Comparison of ENCODE assay signal across 20 cellular contexts in genomic region chr2:24912986-24913385, GRCh38. TPM values are rescaled to one million over a fixed set of nuclear protein-coding genes. Genes with fewer than 3 reads are reported as not detected.
DNase-seq lines count a peak whose midpoint lies in the region; ATAC-seq lines count a peak whose summit lies in the region.
"Had no signal": no experiment of that assay in that cellular context is flagged by ENCODE, and none has a peak within 500 bp of the region (broad histone marks: within the 10 kb centered on the region; RNA-seq: fewer than 3 reads in every experiment).

No MANE protein-coding gene starts in this region.

- H3K27me3 ChIP-seq in mucosa of rectum (ENCODE audit: control insufficient read depth in 2 of 2, insufficient read depth in 2 of 2, low read length in 2 of 2), result no peaks in the 10 kb centered on the region
- H3K27me3 ChIP-seq: BE2C had no signal

- H3K4me3 Mint-ChIP-seq in activated CD8-positive, alpha-beta memory T cell treated with anti-CD3 and anti-CD28 coated beads, Interleukin-2, amount 10 ng/mL, durations not matched to agents 7 days and 5 days, result no peak overlapping the region
- no peak overlapping the region for H3K4me3 Mint-ChIP-seq in T-helper 17 cell
- H3K4me3 Mint-ChIP-seq: CD4-positive, alpha-beta memory T cell had no signal

- no peak for ATAC-seq in activated CD8-positive, alpha-beta memory T cell treated with anti-CD3 and anti-CD28 coated beads, Interleukin-2, amount 10 ng/mL, durations not matched to agents 7 days and 5 days
- ATAC-seq in T-helper 17 cell, result no peak

- H3K27me3 Mint-ChIP-seq in activated CD8-positive, alpha-beta memory T cell treated with anti-CD3 and anti-CD28 coated beads, Interleukin-2, amount 10 ng/mL, durations not matched to agents 7 days and 5 days, result no peaks in the 10 kb centered on the region
- H3K27me3 Mint-ChIP-seq in T-helper 17 cell, result no peaks in the 10 kb centered on the region
- H3K27me3 Mint-ChIP-seq: CD4-positive, alpha-beta memory T cell had no signal

- H3K36me3 Mint-ChIP-seq in activated CD8-positive, alpha-beta memory T cell treated with anti-CD3 and anti-CD28 coated beads, Interleukin-2, amount 10 ng/mL, durations not matched to agents 7 days and 5 days, result peaks cover 44% of the 10 kb centered on the region
- peaks cover 8% of the 10 kb centered on the region for H3K36me3 Mint-ChIP-seq in T-helper 17 cell (ENCODE audit: low read depth)

- peak overlapping the region; percentile 55 to 75 for H3K27ac ChIP-seq in mucosa of rectum (ENCODE audit: low read depth in 2 of 2, low read length in 2 of 2)
- H3K27ac ChIP-seq: SK-N-MC had no signal

- peaks cover 25 to 29% of the 10 kb centered on the region in 2 donors for H3K4me1 ChIP-seq in mucosa of rectum (ENCODE audit: control insufficient read depth in 2 of 2, insufficient read depth in 2 of 2, low read length in 2 of 2)
- H3K4me1 ChIP-seq: BE2C had no signal

- no peaks in the 10 kb centered on the region for H3K36me3 ChIP-seq in mucosa of rectum (ENCODE audit: control insufficient read depth in 2 of 2, insufficient read depth in 2 of 2, low read length in 2 of 2)

- DNase-seq in activated CD8-positive, alpha-beta memory T cell treated with anti-CD3 and anti-CD28 coated beads, Interleukin-2, amount 10 ng/mL, durations not matched to agents 7 days and 5 days, result no peak
- no peak for DNase-seq in activated CD8-positive, alpha-beta memory T cell treated with anti-CD3 and anti-CD28 coated beads, Interleukin-2, amount 50 U/mL, for 48 hours
- DNase-seq in T-helper 17 cell (no peak), NCI-H146 treated with DMSO at 0.1 percent for 48 hours (lab: John Stamatoyannopoulos, UW; ENCODE audit: unreplicated experiment) (no peak), NCI-H2029 (lab: John Stamatoyannopoulos, UW) (no peak), NCI-H2196 (lab: John Stamatoyannopoulos, UW; ENCODE audit: unreplicated experiment) (no peak)
- DNase-seq: BE2C; Calu3; CD4-positive, alpha-beta memory T cell; GF-D8; Kasumi-1; MM.1S; NCI-H1105; NCI-H1694 treated with DMSO at 0.1 percent for 48 hours; NCI-H69; NK-92 treated with Interleukin-12 subunit alpha and Interleukin-12 subunit beta, amount 100 ng/mL, for 24 hours; Right ventricle myocardium superior had no signal

- H3K9me3 Mint-ChIP-seq in activated CD8-positive, alpha-beta memory T cell treated with anti-CD3 and anti-CD28 coated beads, Interleukin-2, amount 10 ng/mL, durations not matched to agents 7 days and 5 days (ENCODE audit: low read depth), result no peaks in the 10 kb centered on the region

- H3K9ac ChIP-seq in mucosa of rectum (ENCODE audit: low read depth in 1 of 2, low read length in 2 of 2), result no peak overlapping the region

- peak overlapping the region; percentile 6 for H3K27ac Mint-ChIP-seq in activated CD8-positive, alpha-beta memory T cell treated with anti-CD3 and anti-CD28 coated beads, Interleukin-2, amount 10 ng/mL, durations not matched to agents 7 days and 5 days
- H3K27ac Mint-ChIP-seq in T-helper 17 cell, result peak overlapping the region; percentile 45
- H3K27ac Mint-ChIP-seq: CD4-positive, alpha-beta memory T cell had no signal

- H3K9me3 ChIP-seq in T-helper 17 cell (ENCODE audit: control insufficient read depth, low read length, poor library complexity, severe bottlenecking) (no peaks in the 10 kb centered on the region), mucosa of rectum (ENCODE audit: control insufficient read depth in 2 of 2, low read length in 2 of 2) (no peaks in the 10 kb centered on the region)
- H3K9me3 ChIP-seq: BE2C, HAP-1 had no signal

- CTCF ChIA-PET in activated CD8-positive, alpha-beta memory T cell treated with anti-CD3 and anti-CD28 coated beads, Interleukin-2, amount 10 ng/mL, durations not matched to agents 7 days and 5 days (lab: Charles Lee), result no interaction called here

- peak overlapping the region in 1 of 2 donors; percentile 21 for H3K4me3 ChIP-seq in mucosa of rectum (ENCODE audit: low read length in 2 of 2)
- H3K4me3 ChIP-seq: HAP-1, SK-N-MC had no signal

- H3K4me1 Mint-ChIP-seq in activated CD8-positive, alpha-beta memory T cell treated with anti-CD3 and anti-CD28 coated beads, Interleukin-2, amount 10 ng/mL, durations not matched to agents 7 days and 5 days, result peaks cover 31% of the 10 kb centered on the region
- H3K4me1 Mint-ChIP-seq in T-helper 17 cell, result peaks cover 27% of the 10 kb centered on the region

RNA-seq across cellular contexts. Expression of gene ADCY3, which starts 7.1 kb away (rescaled TPM):
- total RNA-seq in activated CD8-positive, alpha-beta memory T cell treated with anti-CD3 and anti-CD28 coated beads, Interleukin-2, amount 10 ng/mL, durations not matched to agents 7 days and 5 days, result 10 to 100 TPM; 81.4 to 85.0 TPM
- total RNA-seq in T-helper 17 cell, result 10 to 100 TPM; 40.7 to 59.3 TPM

RNA-seq across cellular contexts. Expression of gene DNAJC27, which starts 58.8 kb away (rescaled TPM):
- total RNA-seq in activated CD8-positive, alpha-beta memory T cell treated with anti-CD3 and anti-CD28 coated beads, Interleukin-2, amount 10 ng/mL, durations not matched to agents 7 days and 5 days, result 1 to 10 TPM; 6.5 to 8.7 TPM
- 10 to 100 TPM; 15.7 to 19.2 TPM for total RNA-seq in T-helper 17 cell
